28 cellular contexts compared by ENCODE assay signal in genomic region chr9:109382585-109382984, GRCh38.
"Had no signal": no experiment of that assay in that cellular context is flagged by ENCODE, and none has a peak within 500 bp of the region (broad histone marks: within the 10 kb centered on the region; RNA-seq: fewer than 3 reads in every experiment).

No MANE protein-coding gene starts in this region.

- H2AFZ ChIP-seq: hepatocyte had no signal

- H3K36me3 Mint-ChIP-seq: activated naive CD4-positive, alpha-beta T cell treated with anti-CD3 and anti-CD28 coated beads, Interleukin-2, amount 10 ng/mL, durations not matched to agents 7 days and 5 days; activated naive CD4-positive, alpha-beta T cell treated with anti-CD3 and anti-CD28 coated beads, Interleukin-2, amount 50 U/mL, for 72 hours; activated naive CD8-positive, alpha-beta T cell treated with anti-CD3 and anti-CD28 coated beads, Interleukin-2, amount 10 ng/mL, durations not matched to agents 7 days and 5 days had no signal

- H3K9me3 Mint-ChIP-seq: activated CD4-positive, alpha-beta memory T cell treated with anti-CD3 and anti-CD28 coated beads, Interleukin-2, amount 10 ng/mL, durations not matched to agents 7 days and 5 days; activated CD4-positive, alpha-beta T cell treated with anti-CD3 and anti-CD28 coated beads, Interleukin-2, amount 10 ng/mL, durations not matched to agents 7 days and 5 days; activated naive CD4-positive, alpha-beta T cell treated with anti-CD3 and anti-CD28 coated beads, Interleukin-2, amount 10 ng/mL, durations not matched to agents 7 days and 5 days; activated naive CD4-positive, alpha-beta T cell treated with anti-CD3 and anti-CD28 coated beads, Interleukin-2, amount 50 U/mL, for 72 hours; activated naive CD8-positive, alpha-beta T cell treated with anti-CD3 and anti-CD28 coated beads, Interleukin-2, amount 10 ng/mL, durations not matched to agents 7 days and 5 days; activated T-cell treated with anti-CD3 and anti-CD28 coated beads, Interleukin-2, amount 50 U/mL, for 24 hours; activated T-cell treated with anti-CD3 and anti-CD28 coated beads, Interleukin-2, amount 50 U/mL, for 72 hours; central memory CD8-positive, alpha-beta T cell; dendritic cell treated with granulocyte-macrophage colony-stimulating factor and Interleukin-4, amounts not matched to agents 40 ng/mL and 50 ng/mL, for 4 days had no signal

- H3K27ac Mint-ChIP-seq: activated CD4-positive, alpha-beta memory T cell treated with anti-CD3 and anti-CD28 coated beads, Interleukin-2, amount 10 ng/mL, durations not matched to agents 7 days and 5 days; activated CD4-positive, alpha-beta T cell treated with anti-CD3 and anti-CD28 coated beads for 36 hours; activated CD4-positive, alpha-beta T cell treated with anti-CD3 and anti-CD28 coated beads, Interleukin-2, amount 10 ng/mL, durations not matched to agents 7 days and 5 days; activated naive CD4-positive, alpha-beta T cell treated with anti-CD3 and anti-CD28 coated beads, Interleukin-2, amount 10 ng/mL, durations not matched to agents 7 days and 5 days; activated naive CD4-positive, alpha-beta T cell treated with anti-CD3 and anti-CD28 coated beads, Interleukin-2, amount 50 U/mL, for 72 hours; activated naive CD8-positive, alpha-beta T cell treated with anti-CD3 and anti-CD28 coated beads, Interleukin-2, amount 10 ng/mL, durations not matched to agents 7 days and 5 days; activated T-cell treated with anti-CD3 and anti-CD28 coated beads, Interleukin-2, amount 50 U/mL, for 24 hours; activated T-cell treated with anti-CD3 and anti-CD28 coated beads, Interleukin-2, amount 50 U/mL, for 72 hours; dendritic cell treated with granulocyte-macrophage colony-stimulating factor and Interleukin-4, amounts not matched to agents 40 ng/mL and 50 ng/mL, for 4 days had no signal

- H3K4me3 Mint-ChIP-seq: activated CD4-positive, alpha-beta memory T cell treated with anti-CD3 and anti-CD28 coated beads, Interleukin-2, amount 10 ng/mL, durations not matched to agents 7 days and 5 days; activated CD4-positive, alpha-beta T cell treated with anti-CD3 and anti-CD28 coated beads for 36 hours; activated CD4-positive, alpha-beta T cell treated with anti-CD3 and anti-CD28 coated beads, Interleukin-2, amount 10 ng/mL, durations not matched to agents 7 days and 5 days; activated naive CD4-positive, alpha-beta T cell treated with anti-CD3 and anti-CD28 coated beads, Interleukin-2, amount 10 ng/mL, durations not matched to agents 7 days and 5 days; activated naive CD8-positive, alpha-beta T cell treated with anti-CD3 and anti-CD28 coated beads, Interleukin-2, amount 10 ng/mL, durations not matched to agents 7 days and 5 days; activated T-cell treated with anti-CD3 and anti-CD28 coated beads, Interleukin-2, amount 50 U/mL, for 24 hours; activated T-cell treated with anti-CD3 and anti-CD28 coated beads, Interleukin-2, amount 50 U/mL, for 72 hours; central memory CD8-positive, alpha-beta T cell; dendritic cell treated with granulocyte-macrophage colony-stimulating factor and Interleukin-4, amounts not matched to agents 40 ng/mL and 50 ng/mL, for 4 days had no signal

- FAIRE-seq: astrocyte had no signal

- H3K79me2 ChIP-seq: hepatocyte had no signal

- H3K4me1 Mint-ChIP-seq: activated CD4-positive, alpha-beta memory T cell treated with anti-CD3 and anti-CD28 coated beads, Interleukin-2, amount 10 ng/mL, durations not matched to agents 7 days and 5 days; activated CD4-positive, alpha-beta T cell treated with anti-CD3 and anti-CD28 coated beads for 36 hours; activated CD4-positive, alpha-beta T cell treated with anti-CD3 and anti-CD28 coated beads, Interleukin-2, amount 10 ng/mL, durations not matched to agents 7 days and 5 days; activated naive CD4-positive, alpha-beta T cell treated with anti-CD3 and anti-CD28 coated beads, Interleukin-2, amount 10 ng/mL, durations not matched to agents 7 days and 5 days; central memory CD8-positive, alpha-beta T cell had no signal

- H3K27me3 ChIP-seq: brain microvascular endothelial cell, dorsolateral prefrontal cortex, esophagus muscularis mucosa, foreskin keratinocyte, gastroesophageal sphincter, heart right ventricle, hepatocyte had no signal

- ATAC-seq: activated CD4-positive, alpha-beta T cell treated with anti-CD3 and anti-CD28 coated beads for 36 hours; activated naive CD4-positive, alpha-beta T cell treated with anti-CD3 and anti-CD28 coated beads, Interleukin-2, amount 50 U/mL, for 72 hours; activated T-cell treated with anti-CD3 and anti-CD28 coated beads, Interleukin-2, amount 50 U/mL, for 72 hours; foreskin keratinocyte had no signal

- H3K4me2 ChIP-seq: hepatocyte had no signal

- DNase-seq: activated CD4-positive, alpha-beta memory T cell treated with anti-CD3 and anti-CD28 coated beads, Interleukin-2, amount 10 ng/mL, durations not matched to agents 7 days and 5 days; activated CD4-positive, alpha-beta T cell treated with anti-CD3 and anti-CD28 coated beads for 36 hours; activated CD4-positive, alpha-beta T cell treated with anti-CD3 and anti-CD28 coated beads, Interleukin-2, amount 10 ng/mL, durations not matched to agents 7 days and 5 days; activated CD4-positive, alpha-beta T cell treated with anti-CD3 and anti-CD28 coated beads, Interleukin-2, amount 50 U/mL, for 4 hours; activated CD4-positive, CD25-positive, alpha-beta regulatory T cell; activated CD4-positive, CD25-positive, alpha-beta regulatory T cell treated with anti-CD3 and anti-CD28 coated beads, Interleukin-2, amount 50 U/mL, for 72 hours; activated CD8-positive, alpha-beta memory T cell treated with anti-CD3 and anti-CD28 coated beads, Interleukin-2, amount 50 U/mL, for 48 hours; activated gamma-delta T cell; activated naive CD4-positive, alpha-beta T cell; activated naive CD4-positive, alpha-beta T cell treated with anti-CD3 and anti-CD28 coated beads, Interleukin-2, amount 10 ng/mL, durations not matched to agents 7 days and 5 days; activated naive CD8-positive, alpha-beta T cell treated with anti-CD3 and anti-CD28 coated beads, Interleukin-2, amount 10 ng/mL, durations not matched to agents 7 days and 5 days; activated T-cell treated with anti-CD3 and anti-CD28 coated beads for 4 hours; activated T-cell treated with anti-CD3 and anti-CD28 coated beads, Interleukin-2, amount 50 U/mL, for 24 hours; activated T-cell treated with anti-CD3 and anti-CD28 coated beads, Interleukin-2, amount 50 U/mL, for 72 hours; brain microvascular endothelial cell; dorsolateral prefrontal cortex; effector memory CD4-positive, alpha-beta T cell; erythroblast; foreskin keratinocyte; heart right ventricle had no signal

- H3K4me1 ChIP-seq: esophagus muscularis mucosa, foreskin keratinocyte, gastroesophageal sphincter, heart right ventricle had no signal

- H3K27ac ChIP-seq: brain microvascular endothelial cell, coronary artery, dorsolateral prefrontal cortex, esophagus muscularis mucosa, foreskin keratinocyte, gastroesophageal sphincter, heart right ventricle, hepatocyte had no signal

- H3K9me3 ChIP-seq: esophagus muscularis mucosa, gastroesophageal sphincter, heart right ventricle had no signal

- H3K4me3 ChIP-seq: coronary artery, dorsolateral prefrontal cortex, esophagus muscularis mucosa, gastroesophageal sphincter, heart right ventricle, hepatocyte had no signal
